In the genomic region with DNA sequence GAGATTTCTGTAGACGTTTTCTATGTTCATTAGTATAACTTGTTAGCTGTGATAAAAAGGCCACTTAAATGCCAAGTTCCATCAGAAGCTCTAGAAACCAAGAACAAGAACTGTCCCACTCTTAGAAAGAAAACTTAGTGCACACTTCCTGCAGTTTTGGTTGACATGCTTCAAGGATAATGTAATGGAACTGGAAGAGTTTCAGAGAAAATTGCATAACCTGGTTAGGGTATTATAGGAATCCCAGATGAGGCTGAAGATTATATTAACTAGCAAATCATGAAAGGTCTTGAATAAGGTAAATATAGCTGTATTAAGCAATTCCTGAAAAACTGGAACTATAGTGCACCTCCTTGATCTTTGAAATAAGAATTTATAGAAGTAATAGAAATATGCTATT, we compare ENCODE assay signal across 16 cellular contexts. TPM values are rescaled to one million over a fixed set of nuclear protein-coding genes. Genes with fewer than 3 reads are reported as not detected.
DNase-seq lines count a peak whose midpoint lies in the region; ATAC-seq, FAIRE-seq and TF ChIP-seq lines count a peak whose summit lies in the region.
"Had no signal": no experiment of that assay in that cellular context is flagged by ENCODE, and none has a peak within 500 bp of the region (broad histone marks: within the 10 kb centered on the region; RNA-seq: fewer than 3 reads in every experiment).

No MANE protein-coding gene starts in this region.

- no peak overlapping the region for H2AFZ ChIP-seq in H1 (ENCODE audit: low read length)

- H2BK120ac ChIP-seq in H1 (replicated peaks; ENCODE audit: low read depth, low read length) = peak overlapping the region; percentile 43

- DNase-seq in H1 (ENCODE audit: low read depth in 1 of 2, low spot score in 2 of 2) (no peak), KBM-7 (no peak), D341Med (ENCODE audit: low spot score) (no peak)
- DNase-seq: activated CD4-positive, alpha-beta T cell treated with anti-CD3 and anti-CD28 coated beads for 1 hour; AML-193; cerebellar nuclear complex; NCI-H510A treated with DMSO at 0.1 percent for 48 hours had no signal

- H3K9me3 ChIP-seq in HUES64 (ENCODE audit: insufficient read depth, low read depth, low read length) (no peaks in the 10 kb centered on the region), H1 (ENCODE audit: insufficient read depth in 2 of 2, low read depth in 1 of 2, low read length in 1 of 2) (no peaks in the 10 kb centered on the region), mesodermal cell (ENCODE audit: control insufficient read depth, low read length) (no peaks in the 10 kb centered on the region)
- H3K9me3 ChIP-seq: suprapubic skin had no signal

- H3K4me1 ChIP-seq in HUES64 (ENCODE audit: insufficient read depth, low read length) (peaks cover 68% of the 10 kb centered on the region), H1 (replicated peaks in 1 of 4; ENCODE audit: control insufficient read depth in 3 of 4, insufficient read depth in 4 of 4, low read length in 3 of 4) (peaks cover 2 to 33% (median 14%) of the 10 kb centered on the region in 4 experiments), mesodermal cell (ENCODE audit: control insufficient read depth, insufficient read depth, low read length, poor library complexity, severe bottlenecking) (peaks cover 44% of the 10 kb centered on the region)

- peak overlapping the region; percentile 85 for H3K4me3 ChIP-seq in HUES64 (ENCODE audit: low read length)
- peak overlapping the region in 1 of 4 experiments; percentile 49; a peak in 3 of 8 replicates for H3K4me3 ChIP-seq in H1 (ENCODE audit: extremely low read depth in 1 of 4, insufficient read depth in 2 of 4, low read depth in 3 of 4, low read length in 4 of 4)
- H3K4me3 ChIP-seq in mesodermal cell (ENCODE audit: extremely low read depth, insufficient read depth, low read length, poor library complexity, severe bottlenecking) = no peak overlapping the region
- H3K4me3 ChIP-seq: SK-N-MC, suprapubic skin had no signal

- H2BK20ac ChIP-seq in H1 (ENCODE audit: low read length) = peak overlapping the region; percentile 49; the same call in 1 of the 2 replicates

- peak overlapping the region; percentile 60 for H4K5ac ChIP-seq in H1 (ENCODE audit: insufficient read length, low read depth, low read length)

- no peak overlapping the region for H4K91ac ChIP-seq in H1 (replicated peaks; ENCODE audit: insufficient read length, low read length)

- no peaks in the 10 kb centered on the region for H4K20me1 ChIP-seq in H1 (replicated peaks in 1 of 2; ENCODE audit: control insufficient read depth in 1 of 2, insufficient read depth in 2 of 2, low read length in 2 of 2)

- no peak for TF ChIP-seq EP300 in H1 (IDR thresholded peaks at IDR 0.05; ENCODE audit: borderline replicate concordance in 1 of 2, low read depth in 2 of 2, low read length in 2 of 2)

- H3K27ac ChIP-seq in HUES64 (ENCODE audit: low read depth, low read length) = peak overlapping the region; percentile 86; the same call in 1 of the 2 replicates
- no peak overlapping the region for H3K27ac ChIP-seq in H1 (ENCODE audit: low read depth, low read length)
- H3K27ac ChIP-seq in mesodermal cell (ENCODE audit: low read depth, low read length, severe bottlenecking) = peak overlapping the region; percentile 29
- H3K27ac ChIP-seq: HL-60, SK-N-MC had no signal

- H2BK12ac ChIP-seq in H1 (ENCODE audit: low read depth, low read length) = no peak overlapping the region

- H3K27me3 ChIP-seq in HUES64 (ENCODE audit: insufficient read depth, low read length) (no peaks in the 10 kb centered on the region), H1 (replicated peaks in 1 of 4; ENCODE audit: control insufficient read depth in 3 of 4, extremely low read depth in 1 of 4, insufficient read depth in 3 of 4, low read length in 3 of 4) (no peaks in the 10 kb centered on the region)
- H3K27me3 ChIP-seq: suprapubic skin had no signal

- POLR2A ChIA-PET in H1 (lab: Charles Lee; ENCODE audit: partially characterized antibody) = interaction anchor here (0.6 to 2.2 kb wide), 3 partner anchors 11 to 103 kb away, joined by 3 to 6 read pairs (median 5); no protein-coding TSS in a partner anchor

- ATAC-seq in HG03565 (IDR thresholded peaks at IDR 0.05; ENCODE audit: unreplicated experiment) (no peak), HG02642 (IDR thresholded peaks at IDR 0.05; ENCODE audit: poor library complexity, unreplicated experiment) (no peak)

- no peak overlapping the region for H3K4ac ChIP-seq in H1 (replicated peaks; ENCODE audit: insufficient read length, low read depth, low read length)

- H2BK15ac ChIP-seq in H1 (ENCODE audit: low read length) = no peak overlapping the region

- in situ Hi-C loops in KBM-7 (cut with MboI; ENCODE audit: low pct_unique_long_range_greater_than_20kb, low sequenced_read_pairs) = no loop called here

- H3K56ac ChIP-seq in H1 (replicated peaks; ENCODE audit: insufficient read length, low read depth, low read length) = no peak overlapping the region

- H2BK5ac ChIP-seq in H1 (ENCODE audit: low read depth, low read length) = no peak overlapping the region

- H3K14ac ChIP-seq in H1 (ENCODE audit: insufficient read length) = no peak overlapping the region

- H3K79me2 ChIP-seq in H1 (ENCODE audit: control insufficient read depth in 1 of 2, insufficient read depth in 2 of 2, low read length in 2 of 2) = peaks cover 4 to 28% of the 10 kb centered on the region in 2 experiments; a peak in 3 of 4 replicates

- TF ChIP-seq CTCF in H1 (IDR thresholded peaks at IDR 0.05; ENCODE audit: control extremely low read depth in 1 of 3, insufficient read depth in 1 of 3, low read depth in 1 of 3, low read length in 3 of 3) = no peak

- peak overlapping the region; percentile 44 to 58; a peak in 3 of 4 replicates for H3K4me2 ChIP-seq in H1 (ENCODE audit: insufficient read depth in 1 of 2, low read depth in 2 of 2, low read length in 2 of 2)

- no peak overlapping the region for H2AK5ac ChIP-seq in H1 (ENCODE audit: low read depth, low read length)

- H3K18ac ChIP-seq in H1 (ENCODE audit: extremely low read depth, low read length) = no peak overlapping the region; the same call in 1 of the 2 replicates

- TF ChIP-seq RAD21 in H1 (IDR thresholded peaks at IDR 0.05 in 1 of 2, conservative IDR thresholded peaks at IDR 0.05 in 1 of 2; ENCODE audit: low read depth in 2 of 2, low read length in 2 of 2) = no peak

- H3K9ac ChIP-seq in HUES64 (ENCODE audit: low read depth, low read length) (no peak overlapping the region), H1 (replicated peaks in 1 of 4; ENCODE audit: extremely low read depth in 1 of 4, low read depth in 3 of 4, low read length in 3 of 4) (no peak overlapping the region)

- H3K23me2 ChIP-seq in H1 (ENCODE audit: low read depth, low read length) = no peaks in the 10 kb centered on the region

- TF ChIP-seq POLR2A in H1 (IDR thresholded peaks at IDR 0.05; ENCODE audit: control extremely low read depth in 1 of 2, low read depth in 2 of 2, low read length in 2 of 2) = no peak

- peak; percentile 95 for FAIRE-seq in A204.1 (lab: Jason Lieb, UNC)
- FAIRE-seq in H1 (lab: Jason Lieb, UNC) = no peak
- FAIRE-seq: GM18507 had no signal

- H3K36me3 ChIP-seq in HUES64 (ENCODE audit: insufficient read depth, low read length) (no peaks in the 10 kb centered on the region; the same call in 1 of the 2 replicates), H1 (ENCODE audit: control insufficient read depth in 2 of 4, insufficient read depth in 4 of 4, low read length in 3 of 4) (no peaks in the 10 kb centered on the region), mesodermal cell (ENCODE audit: control insufficient read depth, insufficient read depth, low read length) (no peaks in the 10 kb centered on the region)
- H3K36me3 ChIP-seq: suprapubic skin had no signal

- no peak overlapping the region for H3K23ac ChIP-seq in H1 (ENCODE audit: insufficient read length)

- CTCF ChIA-PET in H1 (lab: Charles Lee; ENCODE audit: partially characterized antibody) = interaction anchor here (0.8 to 1.6 kb wide), 5 partner anchors 12 to 266 kb away, joined by 3 to 4 read pairs (median 3); no protein-coding TSS in a partner anchor

- no peaks in the 10 kb centered on the region for H3K79me1 ChIP-seq in H1 (ENCODE audit: low read depth, low read length)

- 57% methylated on average over 1 of the region's 1 CpG for WGBS in HUES64
- WGBS in H1 (ENCODE audit: extremely low coverage in 1 of 2, insufficient coverage in 1 of 2, insufficient read length in 1 of 2, insufficient replicate concordance in 2 of 2, low coverage in 1 of 2, low lambda C conversion rate in 2 of 2, missing lambda C conversion rate in 1 of 2), 2 experiments = 22% methylated on average over 1 of the region's 1 CpG; no CpG with 5 or more reads in 1 of the 2 experiments
- 20% methylated on average over 1 of the region's 1 CpG; no CpG with 5 or more reads in 1 of the 2 experiments for WGBS in mesodermal cell (ENCODE audit: insufficient coverage in 2 of 2), 2 experiments

- no peak overlapping the region for H4K8ac ChIP-seq in H1 (ENCODE audit: extremely low read depth, insufficient read depth, low read length)

TF ChIP-seq in H1, 55 proteins besides CTCF, POLR2A, EP300 and RAD21:
- TF ChIP-seq RFX5 (IDR thresholded peaks at IDR 0.05; ENCODE audit: borderline replicate concordance, low read depth, low read length) = no peak
- no peak for TF ChIP-seq RXRA (IDR thresholded peaks at IDR 0.05; ENCODE audit: insufficient read depth, low read depth, low read length)
- TF ChIP-seq TBP (IDR thresholded peaks at IDR 0.05; ENCODE audit: low read depth, low read length) = no peak
- no peak for TF ChIP-seq CEBPB (IDR thresholded peaks at IDR 0.05; ENCODE audit: low read depth, low read length)

RNA-seq across cellular contexts. Expression of gene PHACTR2, which starts 1.8 kb away (rescaled TPM):
- polyA plus RNA-seq in HUES64 (2013, experiment 1 of 2) = 37.1 TPM
- 27.4 TPM for polyA plus RNA-seq in HUES64 (2013, experiment 2 of 2)
- 131 and 136 TPM in 2 replicates for total RNA-seq in H1 (2021; fragmentation: NEBNext Ultra II Directional; extraction: Animal tissue kit (Norgen Biotek cat#: 25700))
- 12.3 and 16.9 TPM in 2 replicates for polyA plus RNA-seq in H1 (2011; rRNA removed)
- polyA plus RNA-seq in H1 (2011; cell fraction: cytosol; rRNA removed) = 17.1 TPM
- polyA plus RNA-seq in H1 (2011; cell fraction: nucleus; rRNA removed) = 55.0 TPM
- polyA plus RNA-seq in H1 (2012, experiment 1 of 2) = 24.5 to 41.1 TPM (median 35.9 TPM) in 4 replicates
- 2.2 TPM for polyA plus RNA-seq in H1 (2012, experiment 2 of 2)
- polyA plus RNA-seq in H1 (2013, experiment 1 of 2) = 94.2 TPM
- 88.2 TPM for polyA plus RNA-seq in H1 (2013, experiment 2 of 2)
- polyA minus RNA-seq in H1 (2011; rRNA and poly(A)+ RNA removed) = 73.4 and 79.0 TPM in 2 replicates
- 45.4 TPM for polyA minus RNA-seq in H1 (2011; cell fraction: cytosol; rRNA and poly(A)+ RNA removed)
- polyA minus RNA-seq in H1 (2011; cell fraction: nucleus; rRNA and poly(A)+ RNA removed) = 142 TPM
- 45.3 TPM for polyA plus RNA-seq in mesodermal cell (2013, experiment 1 of 2)
- polyA plus RNA-seq in mesodermal cell (2013, experiment 2 of 2) = 46.4 TPM
